In genomic region chr16:58629681-58630640, GRCh38 we compare ENCODE assay signal across 8 cellular contexts. TPM values are rescaled to one million over a fixed set of nuclear protein-coding genes. Genes with fewer than 3 reads are reported as not detected.
DNase-seq lines count a peak whose midpoint lies in the region; ATAC-seq and TF ChIP-seq lines count a peak whose summit lies in the region.

Gene CNOT1, minus strand, starts transcription at chr16:58629826. Its CDS starts 30,489 bp downstream, at chr16:58599337.

- ATAC-seq in natural killer cell treated with Interleukin-12 subunit alpha and Interleukin-12 subunit beta and Interleukin-15 and Interleukin-18, amount 100 ng/mL, for 72 hours = peak; percentile 94 to 95
- ATAC-seq in stimulated activated naive CD8-positive, alpha-beta T cell treated with anti-CD3 and anti-CD28 coated beads, Interleukin-15, Interleukin-2, amounts not matched to agents 100 U/mL and 50 U/mL, for 24 hours = peak; percentile 91

- H3K36me3 ChIP-seq in H7 (replicated peaks; ENCODE audit: control insufficient read depth, insufficient read depth, low read length) = no peaks in the 10 kb centered on the region; the same call in 1 of the 2 replicates

- peaks cover 6% of the 10 kb centered on the region for H3K36me3 Mint-ChIP-seq in natural killer cell treated with Interleukin-12 subunit alpha and Interleukin-12 subunit beta and Interleukin-15 and Interleukin-18, amount 100 ng/mL, for 72 hours

- no peaks in the 10 kb centered on the region for H3K9me3 Mint-ChIP-seq in natural killer cell treated with Interleukin-12 subunit alpha and Interleukin-12 subunit beta and Interleukin-15 and Interleukin-18, amount 100 ng/mL, for 72 hours

- DNase-seq in ELF-1 (ENCODE audit: low read depth, low spot score) = peak; percentile 100
- DNase-seq in H7 = peak; percentile 97
- peak; percentile 99 for DNase-seq in M059J (ENCODE audit: low read depth)
- DNase-seq in SHP77 (lab: John Stamatoyannopoulos, UW) = peak; percentile 96 to 97
- DNase-seq in activated effector memory CD4-positive, alpha-beta T cell treated with Interleukin-2 at 50 U/mL for 16 hours = peak; percentile 99
- peak; percentile 100 for DNase-seq in fibroblast of pulmonary artery (ENCODE audit: low read depth)
- DNase-seq in natural killer cell treated with Interleukin-12 subunit alpha and Interleukin-12 subunit beta and Interleukin-15 and Interleukin-18, amount 100 ng/mL, for 72 hours (ENCODE audit: low spot score) = peak; percentile 98
- peak; percentile 96 for DNase-seq in stimulated activated naive CD8-positive, alpha-beta T cell treated with anti-CD3 and anti-CD28 coated beads, Interleukin-15, Interleukin-2, amounts not matched to agents 100 U/mL and 50 U/mL, for 24 hours

- no peak for TF ChIP-seq CTCF in fibroblast of pulmonary artery (IDR thresholded peaks at IDR 0.05; ENCODE audit: low read length, missing control alignments)

- H3K4me3 ChIP-seq in H7 (ENCODE audit: insufficient read depth, low read depth, low read length) = peak within 1 kb of the TSS; percentile 100
- H3K4me3 ChIP-seq in fibroblast of pulmonary artery (replicated peaks; ENCODE audit: low read depth, low read length) = peak within 1 kb of the TSS; percentile 97

- H3K4me1 Mint-ChIP-seq in natural killer cell treated with Interleukin-12 subunit alpha and Interleukin-12 subunit beta and Interleukin-15 and Interleukin-18, amount 100 ng/mL, for 72 hours (ENCODE audit: low read depth in 2 of 2) = peaks cover 18 to 27% of the 10 kb centered on the region in 2 donors

- H3K27ac Mint-ChIP-seq in natural killer cell treated with Interleukin-12 subunit alpha and Interleukin-12 subunit beta and Interleukin-15 and Interleukin-18, amount 100 ng/mL, for 72 hours = peak within 1 kb of the TSS; percentile 97

- H3K4me3 Mint-ChIP-seq in natural killer cell treated with Interleukin-12 subunit alpha and Interleukin-12 subunit beta and Interleukin-15 and Interleukin-18, amount 100 ng/mL, for 72 hours = peak within 1 kb of the TSS; percentile 89

- H3K27me3 Mint-ChIP-seq in natural killer cell treated with Interleukin-12 subunit alpha and Interleukin-12 subunit beta and Interleukin-15 and Interleukin-18, amount 100 ng/mL, for 72 hours = no peaks in the 10 kb centered on the region

- H3K27me3 ChIP-seq in H7 (ENCODE audit: control insufficient read depth, insufficient read depth, low read length) = no peaks in the 10 kb centered on the region

RNA-seq across cellular contexts. Expression of gene CNOT1, which starts in this region (rescaled TPM):
- 198 and 256 TPM in 2 replicates for total RNA-seq in H7 (2014; rRNA removed; shearing (Covaris generic))
- total RNA-seq in M059J (2014; rRNA removed; shearing (Covaris generic)) = 68.8 and 122 TPM in 2 replicates
- 100 to 1,000 TPM; 306 to 397 TPM for total RNA-seq in natural killer cell treated with Interleukin-12 subunit alpha and Interleukin-12 subunit beta and Interleukin-15 and Interleukin-18, amount 100 ng/mL, for 72 hours

Comparison
In these comparisons a context has a peak if more than half of its experiments do, and no peak if none do; other contexts are left out.
1. Peak in every context shown above with its lines: DNase-seq, ATAC-seq and H3K4me3 ChIP-seq.